In genomic region chr11:133971871-133972270, GRCh38 we compare ENCODE assay signal across 8 cellular contexts. TPM values are rescaled to one million over a fixed set of nuclear protein-coding genes. Genes with fewer than 3 reads are reported as not detected.
"Had no signal": no experiment of that assay in that cellular context is flagged by ENCODE, and none has a peak within 500 bp of the region (broad histone marks: within the 10 kb centered on the region; RNA-seq: fewer than 3 reads in every experiment).

No MANE protein-coding gene starts in this region.

- ATAC-seq: GM23338, HCT116 had no signal

- DNase-seq: GM23248, GOT3, H7, H9, HCEC 1CT, HFFc6 had no signal

- H3K4me3 Mint-ChIP-seq: GM23338, H9, HFFc6 had no signal

- H3K27ac Mint-ChIP-seq: GM23338, H9, HFFc6 had no signal

- H3K9me3 Mint-ChIP-seq: GM23338, HFFc6 had no signal

RNA-seq across cellular contexts. Expression of gene IGSF9B, which starts 15.1 kb away (rescaled TPM):
- total RNA-seq: GM23248, HFFc6 had no signal
